ENCODE assay signal across 8 cellular contexts in genomic region chr14:51652168-51653095, GRCh38. TPM values are rescaled to one million over a fixed set of nuclear protein-coding genes. Genes with fewer than 3 reads are reported as not detected.
DNase-seq lines count a peak whose midpoint lies in the region; ATAC-seq and TF ChIP-seq lines count a peak whose summit lies in the region.

No MANE protein-coding gene starts in this region.

- no peaks in the 10 kb centered on the region for H3K9me3 Mint-ChIP-seq in activated CD4-positive, alpha-beta memory T cell treated with anti-CD3 and anti-CD28 coated beads, Interleukin-2, amount 10 ng/mL, durations not matched to agents 7 days and 5 days
- no peaks in the 10 kb centered on the region for H3K9me3 Mint-ChIP-seq in natural killer cell treated with Interleukin-12 subunit alpha and Interleukin-12 subunit beta and Interleukin-15 and Interleukin-18, amount 100 ng/mL, for 72 hours
- H3K9me3 Mint-ChIP-seq in type B pancreatic cell = no peaks in the 10 kb centered on the region

- peak overlapping the region; percentile 65 for H2AFZ ChIP-seq in DND-41 (ENCODE audit: low read depth, low read length)

- peaks cover 62% of the 10 kb centered on the region for H3K79me2 ChIP-seq in DND-41 (ENCODE audit: insufficient read depth, low read length)

- POLR2A ChIA-PET in activated CD4-positive, alpha-beta memory T cell treated with anti-CD3 and anti-CD28 coated beads, Interleukin-2, amount 10 ng/mL, durations not matched to agents 7 days and 5 days (lab: Charles Lee) = interaction anchor here (0.6 to 1.5 kb wide), 8 partner anchors 98 to 625 kb away, joined by 3 to 5 read pairs (median 3); partner anchors contain the start of gene GNG2

- no peak for DNase-seq in DND-41
- DNase-seq in HPDE6-E6E7 (ENCODE audit: extremely low spot score) = peak; percentile 20
- peak; percentile 39 for DNase-seq in activated CD4-positive, alpha-beta memory T cell treated with anti-CD3 and anti-CD28 coated beads, Interleukin-2, amount 10 ng/mL, durations not matched to agents 7 days and 5 days
- no peak for DNase-seq in esophagus squamous epithelium (lab: John Stamatoyannopoulos, UW)
- DNase-seq in natural killer cell treated with Interleukin-12 subunit alpha and Interleukin-12 subunit beta and Interleukin-15 and Interleukin-18, amount 100 ng/mL, for 72 hours (ENCODE audit: low spot score) = peak; percentile 67
- DNase-seq in type B pancreatic cell (ENCODE audit: extremely low spot score, unreplicated experiment) = peak; percentile 76
- DNase-seq in UCSD-AML1 (lab: John Stamatoyannopoulos, UW; ENCODE audit: unreplicated experiment) = no peak

- CTCF ChIA-PET in activated CD4-positive, alpha-beta memory T cell treated with anti-CD3 and anti-CD28 coated beads, Interleukin-2, amount 10 ng/mL, durations not matched to agents 7 days and 5 days (lab: Charles Lee) = interaction anchor here (0.8 to 2.6 kb wide), 18 partner anchors 9 to 792 kb away, joined by 3 to 12 read pairs (median 6); partner anchors contain the start of gene GNG2

- H3K9me3 ChIP-seq in DND-41 (ENCODE audit: insufficient read depth, low read length, severe bottlenecking) (no peaks in the 10 kb centered on the region), esophagus squamous epithelium (no peaks in the 10 kb centered on the region)

- peaks cover 30% of the 10 kb centered on the region for H3K4me1 Mint-ChIP-seq in activated CD4-positive, alpha-beta memory T cell treated with anti-CD3 and anti-CD28 coated beads, Interleukin-2, amount 10 ng/mL, durations not matched to agents 7 days and 5 days
- peaks cover 13 to 15% of the 10 kb centered on the region in 2 donors for H3K4me1 Mint-ChIP-seq in natural killer cell treated with Interleukin-12 subunit alpha and Interleukin-12 subunit beta and Interleukin-15 and Interleukin-18, amount 100 ng/mL, for 72 hours (ENCODE audit: low read depth in 2 of 2)
- peaks cover 33% of the 10 kb centered on the region for H3K4me1 Mint-ChIP-seq in type B pancreatic cell (ENCODE audit: unreplicated experiment)

- H3K36me3 Mint-ChIP-seq in activated CD4-positive, alpha-beta memory T cell treated with anti-CD3 and anti-CD28 coated beads, Interleukin-2, amount 10 ng/mL, durations not matched to agents 7 days and 5 days (ENCODE audit: low read depth) = no peaks in the 10 kb centered on the region
- no peaks in the 10 kb centered on the region for H3K36me3 Mint-ChIP-seq in natural killer cell treated with Interleukin-12 subunit alpha and Interleukin-12 subunit beta and Interleukin-15 and Interleukin-18, amount 100 ng/mL, for 72 hours
- peaks cover 4% of the 10 kb centered on the region for H3K36me3 Mint-ChIP-seq in type B pancreatic cell

- intact Hi-C loops in esophagus squamous epithelium (cut with DNase I) = loop anchor here (10.0 kb wide), 1 partner anchor 368 kb away; no protein-coding TSS in a partner anchor

- ATAC-seq in DND-41 (ENCODE audit: insufficient read depth, low read depth) (peak; percentile 63), GM21367 (IDR thresholded peaks at IDR 0.05; ENCODE audit: unreplicated experiment) (peak; percentile 27)
- ATAC-seq in natural killer cell treated with Interleukin-12 subunit alpha and Interleukin-12 subunit beta and Interleukin-15 and Interleukin-18, amount 100 ng/mL, for 72 hours = peak; percentile 64 to 72

- H3K27ac Mint-ChIP-seq in activated CD4-positive, alpha-beta memory T cell treated with anti-CD3 and anti-CD28 coated beads, Interleukin-2, amount 10 ng/mL, durations not matched to agents 7 days and 5 days = no peak overlapping the region
- H3K27ac Mint-ChIP-seq in natural killer cell treated with Interleukin-12 subunit alpha and Interleukin-12 subunit beta and Interleukin-15 and Interleukin-18, amount 100 ng/mL, for 72 hours = peak overlapping the region; percentile 29 to 64
- H3K27ac Mint-ChIP-seq in type B pancreatic cell = peak overlapping the region; percentile 86

- no peak for TF ChIP-seq POLR2A in esophagus squamous epithelium (IDR thresholded peaks at IDR 0.05)

- TF ChIP-seq CTCF in DND-41 (IDR thresholded peaks at IDR 0.05; ENCODE audit: borderline replicate concordance, extremely low read depth, low read length, poor library complexity, severe bottlenecking) (no peak), esophagus squamous epithelium (IDR thresholded peaks at IDR 0.05) (no peak), type B pancreatic cell (conservative IDR thresholded peaks at IDR 0.05) (peak; percentile 38)

- H3K27me3 Mint-ChIP-seq in activated CD4-positive, alpha-beta memory T cell treated with anti-CD3 and anti-CD28 coated beads, Interleukin-2, amount 10 ng/mL, durations not matched to agents 7 days and 5 days = peaks cover 31% of the 10 kb centered on the region
- H3K27me3 Mint-ChIP-seq in natural killer cell treated with Interleukin-12 subunit alpha and Interleukin-12 subunit beta and Interleukin-15 and Interleukin-18, amount 100 ng/mL, for 72 hours = peaks cover 20 to 37% of the 10 kb centered on the region in 2 donors
- no peaks in the 10 kb centered on the region for H3K27me3 Mint-ChIP-seq in type B pancreatic cell

- peak overlapping the region; percentile 80 for H3K4me2 ChIP-seq in DND-41 (ENCODE audit: insufficient read depth, low read length)

- peak overlapping the region; percentile 76 for H3K9ac ChIP-seq in DND-41 (ENCODE audit: low read depth, low read length)

- H3K27me3 ChIP-seq in DND-41 (ENCODE audit: insufficient read depth, low read length, poor library complexity) = no peaks in the 10 kb centered on the region
- H3K27me3 ChIP-seq in esophagus squamous epithelium = no peaks in the 10 kb centered on the region

- H3K36me3 ChIP-seq in DND-41 (ENCODE audit: insufficient read depth, low read length) (no peaks in the 10 kb centered on the region), esophagus squamous epithelium (peaks cover 0 to 7% (median 0%) of the 10 kb centered on the region in 3 donors)

- no peaks in the 10 kb centered on the region for H4K20me1 ChIP-seq in DND-41 (ENCODE audit: insufficient read depth, low read length)

- H3K4me1 ChIP-seq in DND-41 (ENCODE audit: insufficient read depth, low read length) (peaks cover 59% of the 10 kb centered on the region), esophagus squamous epithelium (peaks cover 0 to 75% (median 7%) of the 10 kb centered on the region in 3 donors)

- peak overlapping the region; percentile 70 for H3K27ac ChIP-seq in DND-41 (ENCODE audit: low read length)
- peak overlapping the region; percentile 97 to 99 (median 98) for H3K27ac ChIP-seq in esophagus squamous epithelium

- peak overlapping the region; percentile 79 for H3K4me3 Mint-ChIP-seq in activated CD4-positive, alpha-beta memory T cell treated with anti-CD3 and anti-CD28 coated beads, Interleukin-2, amount 10 ng/mL, durations not matched to agents 7 days and 5 days
- H3K4me3 Mint-ChIP-seq in natural killer cell treated with Interleukin-12 subunit alpha and Interleukin-12 subunit beta and Interleukin-15 and Interleukin-18, amount 100 ng/mL, for 72 hours = peak overlapping the region; percentile 74
- H3K4me3 Mint-ChIP-seq in type B pancreatic cell = peak overlapping the region; percentile 95

- WGBS in esophagus squamous epithelium, 2 donors = 1 to 2% methylated on average over 9 to 16 of the region's 75 CpGs

- peak overlapping the region; percentile 47 to 87 for H3K4me3 ChIP-seq in DND-41 (ENCODE audit: low read depth in 1 of 2, low read length in 2 of 2)
- peak overlapping the region; percentile 69 to 88 (median 87) for H3K4me3 ChIP-seq in esophagus squamous epithelium

RNA-seq across cellular contexts. Expression of gene FRMD6, which starts 0.7 kb away (rescaled TPM):
- 1 to 10 TPM; 3.3 TPM for total RNA-seq in activated CD4-positive, alpha-beta memory T cell treated with anti-CD3 and anti-CD28 coated beads, Interleukin-2, amount 10 ng/mL, durations not matched to agents 7 days and 5 days
- 100 to 1,000 TPM in 3 of 4 donors, 10 to 100 TPM in 1; 98.1 to 191 (median 110) TPM for total RNA-seq in esophagus squamous epithelium
- total RNA-seq in natural killer cell treated with Interleukin-12 subunit alpha and Interleukin-12 subunit beta and Interleukin-15 and Interleukin-18, amount 100 ng/mL, for 72 hours = 1 to 10 TPM; 2.5 to 3.0 TPM
- total RNA-seq in type B pancreatic cell (ENCODE audit: low replicate concordance) = 44.4 and 71.3 TPM in 2 replicates

Comparison
In these comparisons a context has a peak if more than half of its experiments do, and no peak if none do; other contexts are left out.
1. DNase-seq: peak in HPDE6-E6E7 (single experiment), activated CD4-positive, alpha-beta memory T cell treated with anti-CD3 and anti-CD28 coated beads, Interleukin-2, amount 10 ng/mL, durations not matched to agents 7 days and 5 days (single experiment), natural killer cell treated with Interleukin-12 subunit alpha and Interleukin-12 subunit beta and Interleukin-15 and Interleukin-18, amount 100 ng/mL, for 72 hours (single experiment) and type B pancreatic cell (single experiment); none in DND-41 (single experiment), esophagus squamous epithelium (single experiment) and UCSD-AML1 (single experiment).
2. RNA of gene FRMD6, which starts 0.7 kb away (total RNA-seq): 98.1 to 191 TPM in esophagus squamous epithelium and 44.4 to 71.3 TPM in type B pancreatic cell; 3.3 TPM in activated CD4-positive, alpha-beta memory T cell treated with anti-CD3 and anti-CD28 coated beads, Interleukin-2, amount 10 ng/mL, durations not matched to agents 7 days and 5 days and 2.5 to 3.0 TPM in natural killer cell treated with Interleukin-12 subunit alpha and Interleukin-12 subunit beta and Interleukin-15 and Interleukin-18, amount 100 ng/mL, for 72 hours; every median in the first group is over 10 times any median in the second.
3. Peak in every context shown above with its lines, with median percentiles within 50 percentile points of each other: ATAC-seq and H3K4me3 Mint-ChIP-seq.